10 cellular contexts compared by ENCODE assay signal in the genomic region with DNA sequence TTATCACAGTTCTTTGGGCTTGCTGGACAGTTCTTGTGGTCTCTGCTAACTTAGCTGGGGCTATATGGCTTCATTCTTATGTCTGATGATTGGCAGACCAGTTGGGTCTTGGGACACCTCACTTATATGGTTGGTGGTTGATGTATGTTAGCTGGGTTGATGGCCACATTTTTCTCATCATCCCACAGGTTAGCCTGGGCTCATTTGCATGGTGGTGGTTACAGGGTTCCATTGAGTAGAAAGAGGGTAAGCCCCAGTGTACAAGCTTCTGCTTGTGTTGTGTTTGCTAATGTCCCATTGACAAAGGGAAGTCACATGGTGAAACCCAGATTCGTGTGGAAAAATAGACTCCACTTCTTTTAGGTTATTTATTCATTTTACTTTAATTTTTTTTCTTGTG. TPM values are rescaled to one million over a fixed set of nuclear protein-coding genes. Genes with fewer than 3 reads are reported as not detected.
DNase-seq lines count a peak whose midpoint lies in the region; ATAC-seq lines count a peak whose summit lies in the region.
"Had no signal": no experiment of that assay in that cellular context is flagged by ENCODE, and none has a peak within 500 bp of the region (broad histone marks: within the 10 kb centered on the region; RNA-seq: fewer than 3 reads in every experiment).

No MANE protein-coding gene starts in this region.

- intact Hi-C loops in head of caudate nucleus (cut with DNase I) = loop anchor here (10.0 kb wide), 1 partner anchor 63 kb away; a partner anchor contains a TSS

- DNase-seq in activated T-cell treated with anti-CD3 and anti-CD28 coated beads, Interleukin-2, amount 50 U/mL, for 72 hours = no peak
- no peak for DNase-seq in activated T-cell treated with anti-CD3 and anti-CD28 coated beads for 4 hours
- DNase-seq in stimulated activated naive B cell treated with anti-CD40 and anti-IgM and Interleukin-4, amounts not matched to agents 10 μg/mL and 1 μg/mL and 100 μg/mL, for 72 hours = peak; percentile 29
- no peak for DNase-seq in AML-193 (lab: John Stamatoyannopoulos, UW)
- no peak for DNase-seq in head of caudate nucleus
- DNase-seq in HT-29 (ENCODE audit: low spot score) = no peak
- DNase-seq: HCEC 1CT, NCI-H2029 had no signal

- H3K27ac Mint-ChIP-seq in activated T-cell treated with anti-CD3 and anti-CD28 coated beads, Interleukin-2, amount 50 U/mL, for 72 hours = peak overlapping the region; percentile 15
- H3K27ac Mint-ChIP-seq in stimulated activated naive B cell treated with anti-CD40 and anti-IgM and Interleukin-4, amounts not matched to agents 10 μg/mL and 1 μg/mL and 100 μg/mL, for 72 hours = no peak overlapping the region

- H3K4me3 Mint-ChIP-seq in activated T-cell treated with anti-CD3 and anti-CD28 coated beads, Interleukin-2, amount 50 U/mL, for 72 hours = no peak overlapping the region
- H3K4me3 Mint-ChIP-seq in stimulated activated naive B cell treated with anti-CD40 and anti-IgM and Interleukin-4, amounts not matched to agents 10 μg/mL and 1 μg/mL and 100 μg/mL, for 72 hours = no peak overlapping the region

- H3K9me3 Mint-ChIP-seq in activated T-cell treated with anti-CD3 and anti-CD28 coated beads, Interleukin-2, amount 50 U/mL, for 72 hours = no peaks in the 10 kb centered on the region
- no peaks in the 10 kb centered on the region for H3K9me3 Mint-ChIP-seq in stimulated activated naive B cell treated with anti-CD40 and anti-IgM and Interleukin-4, amounts not matched to agents 10 μg/mL and 1 μg/mL and 100 μg/mL, for 72 hours

- peak; percentile 60 to 79 for ATAC-seq in activated T-cell treated with anti-CD3 and anti-CD28 coated beads, Interleukin-2, amount 50 U/mL, for 72 hours (replicated peaks in 1 of 2)
- ATAC-seq in GM21825 (IDR thresholded peaks at IDR 0.05; ENCODE audit: unreplicated experiment) = peak; percentile 91
- ATAC-seq in HG03521 (IDR thresholded peaks at IDR 0.05; ENCODE audit: unreplicated experiment) = peak; percentile 82
- ATAC-seq in stimulated activated naive B cell treated with anti-CD40 and anti-IgM and Interleukin-4, amounts not matched to agents 10 μg/mL and 1 μg/mL and 100 μg/mL, for 72 hours (replicated peaks) = peak; percentile 88 to 90

- H3K36me3 Mint-ChIP-seq in activated T-cell treated with anti-CD3 and anti-CD28 coated beads, Interleukin-2, amount 50 U/mL, for 72 hours (ENCODE audit: insufficient read depth in 2 of 2) = peaks cover 0 to 3% of the 10 kb centered on the region in 2 donors
- H3K36me3 Mint-ChIP-seq in stimulated activated naive B cell treated with anti-CD40 and anti-IgM and Interleukin-4, amounts not matched to agents 10 μg/mL and 1 μg/mL and 100 μg/mL, for 72 hours = peaks cover 2 to 10% of the 10 kb centered on the region in 2 donors

- H3K4me1 Mint-ChIP-seq in activated T-cell treated with anti-CD3 and anti-CD28 coated beads, Interleukin-2, amount 50 U/mL, for 72 hours (ENCODE audit: low read depth) = peaks cover 24% of the 10 kb centered on the region
- H3K4me1 Mint-ChIP-seq in stimulated activated naive B cell treated with anti-CD40 and anti-IgM and Interleukin-4, amounts not matched to agents 10 μg/mL and 1 μg/mL and 100 μg/mL, for 72 hours = peaks cover 18 to 30% of the 10 kb centered on the region in 2 donors

- no peaks in the 10 kb centered on the region for H3K27me3 Mint-ChIP-seq in activated T-cell treated with anti-CD3 and anti-CD28 coated beads, Interleukin-2, amount 50 U/mL, for 72 hours (ENCODE audit: low read depth)
- H3K27me3 Mint-ChIP-seq in stimulated activated naive B cell treated with anti-CD40 and anti-IgM and Interleukin-4, amounts not matched to agents 10 μg/mL and 1 μg/mL and 100 μg/mL, for 72 hours = no peaks in the 10 kb centered on the region

RNA-seq across cellular contexts. Expression of a gene that starts 40.6 kb away (rescaled TPM):
- total RNA-seq in activated T-cell treated with anti-CD3 and anti-CD28 coated beads, Interleukin-2, amount 50 U/mL, for 72 hours = 10 to 100 TPM; 10.9 to 11.0 TPM
- total RNA-seq in HT-29 (2014; rRNA removed; shearing (Covaris generic)) = 8.0 and 13.4 TPM in 2 replicates

RNA-seq across cellular contexts. Expression of a gene that starts 41.0 kb away (rescaled TPM):
- 10 to 100 TPM; 16.3 to 25.5 TPM for total RNA-seq in activated T-cell treated with anti-CD3 and anti-CD28 coated beads, Interleukin-2, amount 50 U/mL, for 72 hours
- 13.3 and 13.8 TPM in 2 replicates for total RNA-seq in HT-29 (2014; rRNA removed; shearing (Covaris generic))
